ENCODE assay signal across 32 cellular contexts in the genomic region with DNA sequence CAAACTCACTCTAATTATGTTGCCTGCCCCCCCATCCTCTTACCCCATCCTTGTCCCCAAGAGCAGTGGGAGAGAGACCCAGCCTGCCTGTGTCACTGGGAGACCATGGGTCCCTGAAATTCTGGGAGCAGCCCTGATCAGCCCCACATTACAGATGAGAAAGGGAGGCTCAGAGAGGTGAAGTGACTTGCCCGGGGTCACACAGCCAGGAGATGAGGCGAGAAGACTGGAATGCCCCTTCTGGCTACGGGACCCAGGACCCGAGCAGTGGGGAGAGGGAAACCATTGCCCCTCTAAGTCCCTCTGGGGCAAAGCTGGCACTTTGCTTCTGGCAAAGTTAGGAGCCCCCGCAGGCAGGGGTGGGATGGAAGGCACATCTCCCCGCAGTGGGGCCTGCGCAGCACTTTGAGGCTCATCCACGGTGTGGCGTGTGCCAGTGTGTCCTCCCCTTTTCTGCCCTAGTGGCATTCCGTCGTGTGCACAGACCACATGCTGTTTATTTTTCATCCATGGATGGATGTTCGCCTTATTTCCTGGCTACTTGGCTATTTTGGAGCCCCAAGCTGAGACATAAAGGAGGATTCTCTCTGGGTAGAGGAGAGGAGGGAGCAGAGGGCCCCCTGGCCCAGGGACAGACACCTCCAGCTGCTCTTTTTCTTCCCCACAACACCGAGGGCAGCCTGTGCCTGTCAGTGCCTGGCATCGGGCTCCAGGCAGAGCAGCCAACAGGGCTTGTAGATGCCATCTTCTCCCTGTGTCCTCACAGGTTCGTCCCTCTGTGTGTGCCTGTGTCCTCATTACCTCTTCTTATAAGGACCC. TPM values are rescaled to one million over a fixed set of nuclear protein-coding genes. Genes with fewer than 3 reads are reported as not detected.
"Had no signal": no experiment of that assay in that cellular context is flagged by ENCODE, and none has a peak within 500 bp of the region (broad histone marks: within the 10 kb centered on the region; RNA-seq: fewer than 3 reads in every experiment).

No MANE protein-coding gene starts in this region.

- H3K27ac Mint-ChIP-seq: activated B cell treated with CpG ODN at 0.5 μM for 24 hours; activated CD8-positive, alpha-beta T cell treated with anti-CD3 and anti-CD28 coated beads, Interleukin-2, amount 10 ng/mL, durations not matched to agents 7 days and 5 days; activated naive CD4-positive, alpha-beta T cell treated with anti-CD3 and anti-CD28 coated beads, Interleukin-2, amount 50 U/mL, for 72 hours; activated naive CD8-positive, alpha-beta T cell treated with anti-CD3 and anti-CD28 coated beads, Interleukin-2, amount 50 U/mL, for 24 hours; T-helper 17 cell had no signal

- H3K27me3 ChIP-seq: ascending aorta, body of pancreas had no signal

- H3K4me1 ChIP-seq: ascending aorta had no signal

- DNase-seq: activated B cell treated with CpG ODN at 0.5 μM for 24 hours; activated CD4-positive, alpha-beta T cell treated with anti-CD3 and anti-CD28 coated beads for 1 hour; activated CD4-positive, alpha-beta T cell treated with anti-CD3 and anti-CD28 coated beads, Interleukin-2, amount 50 U/mL, for 1 hour; activated CD8-positive, alpha-beta memory T cell treated with anti-CD3 and anti-CD28 coated beads, Interleukin-2, amount 50 U/mL, for 48 hours; activated CD8-positive, alpha-beta T cell treated with anti-CD3 and anti-CD28 coated beads, Interleukin-2, amount 10 ng/mL, durations not matched to agents 7 days and 5 days; activated effector memory CD4-positive, alpha-beta T cell treated with anti-CD3 and anti-CD28 coated beads, Interleukin-2, amount 50 U/mL, for 16 hours; activated naive CD4-positive, alpha-beta T cell treated with Interleukin-2 at 50 U/mL for 16 hours; activated naive CD8-positive, alpha-beta T cell treated with anti-CD3 and anti-CD28 coated beads, Interleukin-2, amount 50 U/mL, for 24 hours; activated T-cell treated with anti-CD3 and anti-CD28 coated beads, Interleukin-2, amount 50 U/mL, for 1 hour; amniotic stem cell; body of pancreas; central memory CD4-positive, alpha-beta T cell; MG63; MV-4-11; NCI-H1092 treated with DMSO at 0.1 percent for 48 hours; NCI-H1417 treated with DMSO at 0.1 percent for 48 hours; NCI-H1694; NCI-H2029; NCI-H2107; NCI-H345; NCI-H510A; NCI-H526 treated with DMSO at 0.1 percent for 48 hours; PC-3; SHP77 treated with DMSO at 0.1 percent for 48 hours; T-helper 17 cell; T-helper 9 cell had no signal

- H3K4me1 Mint-ChIP-seq: activated B cell treated with CpG ODN at 0.5 μM for 24 hours; activated naive CD8-positive, alpha-beta T cell treated with anti-CD3 and anti-CD28 coated beads, Interleukin-2, amount 50 U/mL, for 24 hours had no signal

- H3K9me3 ChIP-seq: ascending aorta, body of pancreas, MG63 had no signal

- H3K36me3 Mint-ChIP-seq: activated naive CD4-positive, alpha-beta T cell treated with anti-CD3 and anti-CD28 coated beads, Interleukin-2, amount 50 U/mL, for 72 hours had no signal

- ATAC-seq: activated CD8-positive, alpha-beta T cell treated with anti-CD3 and anti-CD28 coated beads, Interleukin-2, amount 10 ng/mL, durations not matched to agents 7 days and 5 days; activated naive CD4-positive, alpha-beta T cell treated with anti-CD3 and anti-CD28 coated beads, Interleukin-2, amount 50 U/mL, for 72 hours; activated naive CD8-positive, alpha-beta T cell treated with anti-CD3 and anti-CD28 coated beads, Interleukin-2, amount 50 U/mL, for 24 hours; body of pancreas; PC-3; T-helper 17 cell had no signal

- H3K36me3 ChIP-seq: ascending aorta, MG63 had no signal

- H3K4me3 Mint-ChIP-seq: activated B cell treated with CpG ODN at 0.5 μM for 24 hours; activated CD8-positive, alpha-beta T cell treated with anti-CD3 and anti-CD28 coated beads, Interleukin-2, amount 10 ng/mL, durations not matched to agents 7 days and 5 days; activated naive CD8-positive, alpha-beta T cell treated with anti-CD3 and anti-CD28 coated beads, Interleukin-2, amount 50 U/mL, for 24 hours; T-helper 17 cell had no signal

- H3K4me3 ChIP-seq: ascending aorta, body of pancreas, MG63 had no signal

- H3K27ac ChIP-seq: ascending aorta, body of pancreas had no signal

- H3K9me3 Mint-ChIP-seq: activated B cell treated with CpG ODN at 0.5 μM for 24 hours; activated naive CD4-positive, alpha-beta T cell treated with anti-CD3 and anti-CD28 coated beads, Interleukin-2, amount 50 U/mL, for 72 hours; activated naive CD8-positive, alpha-beta T cell treated with anti-CD3 and anti-CD28 coated beads, Interleukin-2, amount 50 U/mL, for 24 hours had no signal

- FAIRE-seq: bronchial epithelial cell, colon, RCC 7860 had no signal

RNA-seq across cellular contexts. Expression of a gene that starts 3.7 kb away (rescaled TPM):
- total RNA-seq: activated B cell treated with CpG ODN at 0.5 μM for 24 hours; activated CD8-positive, alpha-beta T cell treated with anti-CD3 and anti-CD28 coated beads, Interleukin-2, amount 10 ng/mL, durations not matched to agents 7 days and 5 days; activated naive CD4-positive, alpha-beta T cell treated with anti-CD3 and anti-CD28 coated beads, Interleukin-2, amount 50 U/mL, for 72 hours; ascending aorta; body of pancreas; bronchial epithelial cell; PC-3; SK-MEL-5; T-helper 17 cell had no signal

RNA-seq across cellular contexts. Expression of a gene that starts 47.7 kb away (rescaled TPM):
- total RNA-seq: activated B cell treated with CpG ODN at 0.5 μM for 24 hours; activated CD8-positive, alpha-beta T cell treated with anti-CD3 and anti-CD28 coated beads, Interleukin-2, amount 10 ng/mL, durations not matched to agents 7 days and 5 days; activated naive CD4-positive, alpha-beta T cell treated with anti-CD3 and anti-CD28 coated beads, Interleukin-2, amount 50 U/mL, for 72 hours; ascending aorta; body of pancreas; bronchial epithelial cell; PC-3; SK-MEL-5; T-helper 17 cell had no signal
